In the genomic region with DNA sequence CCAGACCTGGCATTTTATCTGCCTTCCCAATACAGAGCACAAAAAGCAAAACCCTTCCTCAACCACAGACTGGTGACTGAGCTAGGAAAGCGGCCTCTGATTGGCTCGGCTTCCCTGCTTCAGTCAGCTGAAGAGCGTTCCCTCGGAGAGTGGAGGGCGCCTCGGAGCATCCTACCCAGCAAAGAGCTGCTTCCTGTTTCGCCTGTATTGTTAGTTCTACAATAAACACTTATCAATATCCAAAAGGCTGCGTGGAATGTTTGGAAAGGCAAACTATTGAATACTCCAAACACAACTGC, we compare ENCODE assay signal across 10 cellular contexts.
DNase-seq lines count a peak whose midpoint lies in the region; ATAC-seq and TF ChIP-seq lines count a peak whose summit lies in the region.
"Had no signal": no experiment of that assay in that cellular context is flagged by ENCODE, and none has a peak within 500 bp of the region (broad histone marks: within the 10 kb centered on the region; RNA-seq: fewer than 3 reads in every experiment).

No MANE protein-coding gene starts in this region.

- CTCF ChIA-PET in OCI-LY7 (lab: Charles Lee; ENCODE audit: unreplicated experiment), result no interaction called here

- WGBS in transverse colon (ENCODE audit: low coverage in 1 of 2), 2 donors, result 50% methylated on average over 8 of the region's 8 CpGs; no CpG with 5 or more reads in 1 of the 2 donors

- TF ChIP-seq POLR2A in transverse colon (IDR thresholded peaks at IDR 0.05), result no peak

- H3K79me2 ChIP-seq in OCI-LY7 (ENCODE audit: insufficient read depth, low read depth, low read length), result no peaks in the 10 kb centered on the region

- H3K9ac ChIP-seq in ES-I3 (ENCODE audit: low read depth, low read length), result peak overlapping the region; percentile 46; the same call in 1 of the 2 replicates

- H2AFZ ChIP-seq in OCI-LY7 (ENCODE audit: low read length), result no peak overlapping the region

- H3K27me3 ChIP-seq in transverse colon, result no peaks in the 10 kb centered on the region
- H3K27me3 ChIP-seq: body of pancreas had no signal

- no peak overlapping the region for H3K4me3 ChIP-seq in OCI-LY7 (ENCODE audit: low read depth, low read length, poor library complexity, severe bottlenecking)
- no peak overlapping the region for H3K4me3 ChIP-seq in transverse colon
- H3K4me3 ChIP-seq: body of pancreas had no signal

- no peak overlapping the region for H3K4me2 ChIP-seq in OCI-LY7 (ENCODE audit: low read length)

- TF ChIP-seq CTCF in OCI-LY7 (conservative IDR thresholded peaks at IDR 0.05; ENCODE audit: low read length), result no peak
- TF ChIP-seq CTCF in transverse colon (IDR thresholded peaks at IDR 0.05), result no peak

- H4K20me1 ChIP-seq in OCI-LY7 (ENCODE audit: insufficient read depth, low read length), result no peaks in the 10 kb centered on the region

- in situ Hi-C loops in transverse colon (cut with MboI; ENCODE audit: low pct_ligation_motif_present in 1 of 4, low pct_unique_long_range_greater_than_20kb in 1 of 4, low sequenced_read_pairs in 3 of 4), result no loop called here

- no TSS peak for BruUV-seq in OCI-LY7 (replicated peaks; lab: Mats Ljungman, UMichigan)

- intact Hi-C loops in OCI-LY7 (cut with micrococcal nuclease; ENCODE audit: unreplicated experiment) (no loop called here), transverse colon (cut with DNase I; ENCODE audit: low total_unique reads) (no loop called here)

- POLR2A ChIA-PET in OCI-LY7 (lab: Charles Lee), result no interaction called here

- peak; percentile 86 for DNase-seq in NCI-H2171 treated with DMSO at 0.1 percent for 48 hours (lab: John Stamatoyannopoulos, UW)
- peak; percentile 15 for DNase-seq in dedifferentiated amniotic fluid mesenchymal stem cell (ENCODE audit: extremely low spot score)
- peak; percentile 77 for DNase-seq in midbrain (lab: John Stamatoyannopoulos, UW)
- no peak for DNase-seq in OCI-LY7 (ENCODE audit: low spot score)
- no peak for DNase-seq in GM19238 (ENCODE audit: insufficient read length, low spot score)
- no peak for DNase-seq in transverse colon
- DNase-seq: NK-92 treated with Interleukin-12 subunit alpha and Interleukin-12 subunit beta, amount 100 ng/mL, for 24 hours had no signal

- no peaks in the 10 kb centered on the region for H3K36me3 ChIP-seq in ES-I3 (ENCODE audit: insufficient read depth, low read length)
- no peaks in the 10 kb centered on the region for H3K36me3 ChIP-seq in OCI-LY7 (ENCODE audit: insufficient read depth, low read length)
- no peaks in the 10 kb centered on the region for H3K36me3 ChIP-seq in transverse colon

- H3K9me3 ChIP-seq in ES-I3 (ENCODE audit: control insufficient read depth, insufficient read depth, low read length) (no peaks in the 10 kb centered on the region), OCI-LY7 (ENCODE audit: low read length) (no peaks in the 10 kb centered on the region), transverse colon (no peaks in the 10 kb centered on the region)
- H3K9me3 ChIP-seq: body of pancreas had no signal

- ATAC-seq in HG03469 (IDR thresholded peaks at IDR 0.05; ENCODE audit: unreplicated experiment), result no peak
- ATAC-seq: body of pancreas had no signal

- H3K27ac ChIP-seq in OCI-LY7 (ENCODE audit: low read depth, low read length, poor library complexity, severe bottlenecking), result no peak overlapping the region
- no peak overlapping the region for H3K27ac ChIP-seq in transverse colon
- H3K27ac ChIP-seq: body of pancreas had no signal

- H3K9me2 ChIP-seq in OCI-LY7 (ENCODE audit: insufficient read depth, low read length), result no peaks in the 10 kb centered on the region

- H3K4me1 ChIP-seq in ES-I3 (ENCODE audit: insufficient read depth, low read length) (peaks cover 12% of the 10 kb centered on the region), OCI-LY7 (ENCODE audit: insufficient read depth, low read length, poor library complexity, severe bottlenecking) (no peaks in the 10 kb centered on the region), transverse colon (no peaks in the 10 kb centered on the region)
- H3K4me1 ChIP-seq: body of pancreas had no signal

- TF ChIP-seq EP300 in transverse colon (IDR thresholded peaks at IDR 0.05; ENCODE audit: low read depth), result no peak

Comparison
In these comparisons a context has a peak if more than half of its experiments do, and no peak if none do; other contexts are left out.
1. DNase-seq: peak in NCI-H2171 treated with DMSO at 0.1 percent for 48 hours (single experiment), dedifferentiated amniotic fluid mesenchymal stem cell (single experiment) and midbrain (single experiment); none in OCI-LY7 (single experiment), GM19238 (single experiment) and transverse colon (single experiment).